In the genomic region with DNA sequence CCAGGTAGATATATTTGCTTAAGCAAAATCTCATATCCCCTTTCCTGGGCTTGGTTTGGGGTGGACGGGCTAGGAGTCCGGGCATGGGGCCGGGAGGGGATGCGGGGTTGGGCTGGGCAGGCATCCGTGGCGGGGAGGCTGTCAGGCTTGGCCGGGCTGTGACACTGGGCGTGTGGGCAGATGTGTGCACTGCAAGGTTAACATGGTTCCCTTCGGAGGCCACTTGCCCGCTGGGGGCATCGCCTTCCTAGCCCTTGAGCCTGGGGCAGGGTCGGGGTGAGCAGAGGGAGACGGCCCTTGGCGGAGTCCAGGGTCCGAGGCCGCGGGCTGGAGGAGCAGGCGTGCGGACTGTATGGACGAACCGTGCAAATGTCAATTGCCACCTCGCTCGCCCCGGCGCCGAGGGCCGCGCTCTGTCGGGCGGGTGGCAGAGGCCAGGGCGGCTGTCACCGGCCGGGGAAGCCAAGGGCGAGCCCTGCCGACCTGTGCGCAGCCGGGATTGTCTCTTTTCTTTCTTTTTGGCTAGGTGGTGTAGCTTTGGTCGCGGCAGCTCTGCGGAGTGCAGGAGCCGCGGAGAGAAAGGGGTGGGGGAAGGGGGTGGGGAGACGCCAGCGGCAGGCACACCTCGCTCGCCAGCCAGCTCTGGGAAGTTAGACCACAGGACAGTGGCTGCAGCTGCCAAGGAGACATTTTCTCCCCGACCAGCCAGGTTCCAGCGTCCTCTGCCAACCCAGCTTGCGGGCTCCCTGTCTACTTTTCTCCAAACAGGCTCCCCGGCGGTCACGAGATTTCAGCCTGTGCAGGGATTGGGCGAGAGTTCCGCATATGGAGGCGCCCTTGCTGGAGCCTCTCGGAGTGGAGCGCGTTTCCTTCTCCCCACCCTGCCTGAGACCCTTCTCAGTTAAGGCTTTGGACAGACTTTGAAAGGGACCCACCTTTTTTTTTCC, we compare ENCODE assay signal across 1 cellular context.
TF ChIP-seq lines count a peak whose summit lies in the region.

No MANE protein-coding gene starts in this region.

TF ChIP-seq in HepG2, 621 proteins besides CTCF, POLR2A, EP300 and RAD21 (continued from another document and continues in another):
- TF ChIP-seq AFF4 (CRISPR knock-in tag; IDR thresholded peaks at IDR 0.05) (no peak), YEATS4 (CRISPR knock-in tag; IDR thresholded peaks at IDR 0.05; ENCODE audit: borderline replicate concordance) (0 out of 2 replicates have a peak, but pooled peaks have one; percentile 50), MBNL3 (CRISPR knock-in tag; conservative IDR thresholded peaks at IDR 0.05) (no peak), KLF13 (CRISPR knock-in tag; IDR thresholded peaks at IDR 0.05) (no peak), MLLT10 (CRISPR knock-in tag; IDR thresholded peaks at IDR 0.05) (no peak), BCLAF1 (IDR thresholded peaks at IDR 0.05) (no peak), GRHL1 (CRISPR knock-in tag; conservative IDR thresholded peaks at IDR 0.05) (no peak), MEIS2 (CRISPR knock-in tag; IDR thresholded peaks at IDR 0.05) (no peak; the same call in 1 of the 2 replicates), NRL (CRISPR knock-in tag; IDR thresholded peaks at IDR 0.05; ENCODE audit: borderline replicate concordance) (peak; percentile 76; the same call in 1 of the 2 replicates), KLF6 (CRISPR knock-in tag; IDR thresholded peaks at IDR 0.05) (no peak), ZNF768 (CRISPR knock-in tag; IDR thresholded peaks at IDR 0.05) (no peak; the same call in 1 of the 2 replicates), GABPB1 (CRISPR knock-in tag; IDR thresholded peaks at IDR 0.05) (peak; percentile 62; the same call in 1 of the 2 replicates), GLI4 (CRISPR knock-in tag; IDR thresholded peaks at IDR 0.05; ENCODE audit: borderline replicate concordance) (no peak), ZNF570 (CRISPR knock-in tag; IDR thresholded peaks at IDR 0.05; ENCODE audit: borderline replicate concordance) (no peak), ZBTB38 (CRISPR knock-in tag; IDR thresholded peaks at IDR 0.05) (no peak), SP1 (IDR thresholded peaks at IDR 0.05) (no peak), SP1 (CRISPR knock-in tag; IDR thresholded peaks at IDR 0.05) (no peak), ZNF766 (CRISPR knock-in tag; IDR thresholded peaks at IDR 0.05; ENCODE audit: borderline replicate concordance) (no peak), NFAT5 (CRISPR knock-in tag; IDR thresholded peaks at IDR 0.05) (no peak), GABPA (IDR thresholded peaks at IDR 0.05; ENCODE audit: low read depth, low read length) (no peak), GABPA (CRISPR knock-in tag; IDR thresholded peaks at IDR 0.05; ENCODE audit: low read depth) (no peak)
- TF ChIP-seq, protein P1, sequence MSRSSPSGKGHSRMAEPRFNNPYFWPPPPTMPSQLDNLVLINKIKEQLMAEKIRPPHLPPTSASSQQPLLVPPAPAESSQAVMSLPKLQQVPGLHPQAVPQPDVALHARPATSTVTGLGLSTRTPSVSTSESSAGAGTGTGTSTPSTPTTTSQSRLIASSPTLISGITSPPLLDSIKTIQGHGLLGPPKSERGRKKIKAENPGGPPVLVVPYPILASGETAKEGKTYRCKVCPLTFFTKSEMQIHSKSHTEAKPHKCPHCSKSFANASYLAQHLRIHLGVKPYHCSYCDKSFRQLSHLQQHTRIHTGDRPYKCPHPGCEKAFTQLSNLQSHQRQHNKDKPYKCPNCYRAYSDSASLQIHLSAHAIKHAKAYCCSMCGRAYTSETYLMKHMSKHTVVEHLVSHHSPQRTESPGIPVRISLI (CRISPR knock-in tag; IDR thresholded peaks at IDR 0.05; ENCODE audit: borderline replicate concordance), result no peak
- TF ChIP-seq, protein P2, sequence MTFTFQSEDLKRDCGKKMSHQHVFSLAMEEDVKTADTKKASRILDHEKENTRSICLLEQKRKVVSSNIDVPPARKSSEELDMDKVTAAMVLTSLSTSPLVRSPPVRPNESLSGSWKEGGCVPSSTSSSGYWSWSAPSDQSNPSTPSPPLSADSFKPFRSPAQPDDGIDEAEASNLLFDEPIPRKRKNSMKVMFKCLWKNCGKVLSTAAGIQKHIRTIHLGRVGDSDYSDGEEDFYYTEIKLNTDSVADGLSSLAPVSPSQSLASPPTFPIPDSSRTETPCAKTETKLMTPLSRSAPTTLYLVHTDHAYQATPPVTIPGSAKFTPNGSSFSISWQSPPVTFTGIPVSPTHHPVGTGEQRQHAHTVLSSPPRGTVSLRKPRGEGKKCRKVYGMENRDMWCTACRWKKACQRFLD (CRISPR knock-in tag; IDR thresholded peaks at IDR 0.05; ENCODE audit: borderline replicate concordance), result no peak
- TF ChIP-seq, protein P3, sequence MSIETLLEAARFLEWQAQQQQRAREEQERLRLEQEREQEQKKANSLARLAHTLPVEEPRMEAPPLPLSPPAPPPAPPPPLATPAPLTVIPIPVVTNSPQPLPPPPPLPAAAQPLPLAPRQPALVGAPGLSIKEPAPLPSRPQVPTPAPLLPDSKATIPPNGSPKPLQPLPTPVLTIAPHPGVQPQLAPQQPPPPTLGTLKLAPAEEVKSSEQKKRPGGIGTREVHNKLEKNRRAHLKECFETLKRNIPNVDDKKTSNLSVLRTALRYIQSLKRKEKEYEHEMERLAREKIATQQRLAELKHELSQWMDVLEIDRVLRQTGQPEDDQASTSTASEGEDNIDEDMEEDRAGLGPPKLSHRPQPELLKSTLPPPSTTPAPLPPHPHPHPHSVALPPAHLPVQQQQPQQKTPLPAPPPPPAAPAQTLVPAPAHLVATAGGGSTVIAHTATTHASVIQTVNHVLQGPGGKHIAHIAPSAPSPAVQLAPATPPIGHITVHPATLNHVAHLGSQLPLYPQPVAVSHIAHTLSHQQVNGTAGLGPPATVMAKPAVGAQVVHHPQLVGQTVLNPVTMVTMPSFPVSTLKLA (IDR thresholded peaks at IDR 0.05), result no peak
- TF ChIP-seq, protein P4, sequence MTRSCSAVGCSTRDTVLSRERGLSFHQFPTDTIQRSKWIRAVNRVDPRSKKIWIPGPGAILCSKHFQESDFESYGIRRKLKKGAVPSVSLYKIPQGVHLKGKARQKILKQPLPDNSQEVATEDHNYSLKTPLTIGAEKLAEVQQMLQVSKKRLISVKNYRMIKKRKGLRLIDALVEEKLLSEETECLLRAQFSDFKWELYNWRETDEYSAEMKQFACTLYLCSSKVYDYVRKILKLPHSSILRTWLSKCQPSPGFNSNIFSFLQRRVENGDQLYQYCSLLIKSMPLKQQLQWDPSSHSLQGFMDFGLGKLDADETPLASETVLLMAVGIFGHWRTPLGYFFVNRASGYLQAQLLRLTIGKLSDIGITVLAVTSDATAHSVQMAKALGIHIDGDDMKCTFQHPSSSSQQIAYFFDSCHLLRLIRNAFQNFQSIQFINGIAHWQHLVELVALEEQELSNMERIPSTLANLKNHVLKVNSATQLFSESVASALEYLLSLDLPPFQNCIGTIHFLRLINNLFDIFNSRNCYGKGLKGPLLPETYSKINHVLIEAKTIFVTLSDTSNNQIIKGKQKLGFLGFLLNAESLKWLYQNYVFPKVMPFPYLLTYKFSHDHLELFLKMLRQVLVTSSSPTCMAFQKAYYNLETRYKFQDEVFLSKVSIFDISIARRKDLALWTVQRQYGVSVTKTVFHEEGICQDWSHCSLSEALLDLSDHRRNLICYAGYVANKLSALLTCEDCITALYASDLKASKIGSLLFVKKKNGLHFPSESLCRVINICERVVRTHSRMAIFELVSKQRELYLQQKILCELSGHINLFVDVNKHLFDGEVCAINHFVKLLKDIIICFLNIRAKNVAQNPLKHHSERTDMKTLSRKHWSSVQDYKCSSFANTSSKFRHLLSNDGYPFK (CRISPR knock-in tag; IDR thresholded peaks at IDR 0.05; ENCODE audit: borderline replicate concordance), result no peak
- TF ChIP-seq, protein P5, sequence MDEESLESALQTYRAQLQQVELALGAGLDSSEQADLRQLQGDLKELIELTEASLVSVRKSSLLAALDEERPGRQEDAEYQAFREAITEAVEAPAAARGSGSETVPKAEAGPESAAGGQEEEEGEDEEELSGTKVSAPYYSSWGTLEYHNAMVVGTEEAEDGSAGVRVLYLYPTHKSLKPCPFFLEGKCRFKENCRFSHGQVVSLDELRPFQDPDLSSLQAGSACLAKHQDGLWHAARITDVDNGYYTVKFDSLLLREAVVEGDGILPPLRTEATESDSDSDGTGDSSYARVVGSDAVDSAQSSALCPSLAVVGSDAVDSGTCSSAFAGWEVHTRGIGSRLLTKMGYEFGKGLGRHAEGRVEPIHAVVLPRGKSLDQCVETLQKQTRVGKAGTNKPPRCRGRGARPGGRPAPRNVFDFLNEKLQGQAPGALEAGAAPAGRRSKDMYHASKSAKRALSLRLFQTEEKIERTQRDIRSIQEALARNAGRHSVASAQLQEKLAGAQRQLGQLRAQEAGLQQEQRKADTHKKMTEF (CRISPR knock-in tag; IDR thresholded peaks at IDR 0.05), result peak; percentile 50; the same call in 1 of the 2 replicates
